ENCODE assay signal across 10 cellular contexts in genomic region chr16:27365142-27366089, GRCh38. TPM values are rescaled to one million over a fixed set of nuclear protein-coding genes. Genes with fewer than 3 reads are reported as not detected.
DNase-seq lines count a peak whose midpoint lies in the region; ATAC-seq and TF ChIP-seq lines count a peak whose summit lies in the region.
"Had no signal": no experiment of that assay in that cellular context is flagged by ENCODE, and none has a peak within 500 bp of the region (broad histone marks: within the 10 kb centered on the region; RNA-seq: fewer than 3 reads in every experiment).

No MANE protein-coding gene starts in this region.

- no peak for ATAC-seq in Right ventricle myocardium inferior
- no peak for ATAC-seq in GM21576 (IDR thresholded peaks at IDR 0.05; ENCODE audit: unreplicated experiment)

- H3K4me3 ChIP-seq in cardiac muscle cell (no peak overlapping the region), transverse colon (no peak overlapping the region)

- H3K9me3 ChIP-seq in cardiac muscle cell (ENCODE audit: low read depth) (no peaks in the 10 kb centered on the region), transverse colon (no peaks in the 10 kb centered on the region)

- H3K27ac Mint-ChIP-seq in activated T-helper 1 cell treated with anti-CD3 and anti-CD28 coated beads, Interleukin-12 subunit alpha, Interleukin-12 subunit beta, Interleukin-2, Interleukin-4 antibody, amounts not matched to agents 30 ng/mL and 10 ng/mL and 1 ng/mL, durations not matched to agents 14 hours and 24 hours and 36 hours: peak overlapping the region; percentile 35
- H3K27ac Mint-ChIP-seq in immature natural killer cell: peak overlapping the region; percentile 71 to 98 (median 92)

- no peak for TF ChIP-seq POLR2A in transverse colon (IDR thresholded peaks at IDR 0.05)

- H3K9me3 Mint-ChIP-seq in activated T-helper 1 cell treated with anti-CD3 and anti-CD28 coated beads, Interleukin-12 subunit alpha, Interleukin-12 subunit beta, Interleukin-2, Interleukin-4 antibody, amounts not matched to agents 30 ng/mL and 10 ng/mL and 1 ng/mL, durations not matched to agents 14 hours and 24 hours and 36 hours: peaks cover 11% of the 10 kb centered on the region
- H3K9me3 Mint-ChIP-seq in immature natural killer cell: no peaks in the 10 kb centered on the region

- H3K27ac ChIP-seq in cardiac muscle cell: peak overlapping the region; percentile 42
- peak overlapping the region; percentile 59 to 80 (median 62) for H3K27ac ChIP-seq in transverse colon

- no peaks in the 10 kb centered on the region for H3K36me3 ChIP-seq in cardiac muscle cell
- peaks cover 0 to 17% (median 4%) of the 10 kb centered on the region in 4 donors for H3K36me3 ChIP-seq in transverse colon

- peaks cover 3% of the 10 kb centered on the region for H3K4me1 ChIP-seq in cardiac muscle cell (ENCODE audit: low read depth)
- peaks cover 9 to 36% (median 28%) of the 10 kb centered on the region in 4 donors for H3K4me1 ChIP-seq in transverse colon

- H3K36me3 Mint-ChIP-seq in activated T-helper 1 cell treated with anti-CD3 and anti-CD28 coated beads, Interleukin-12 subunit alpha, Interleukin-12 subunit beta, Interleukin-2, Interleukin-4 antibody, amounts not matched to agents 30 ng/mL and 10 ng/mL and 1 ng/mL, durations not matched to agents 14 hours and 24 hours and 36 hours (ENCODE audit: low read depth): peaks cover 59% of the 10 kb centered on the region
- peaks cover 7 to 32% (median 23%) of the 10 kb centered on the region in 3 donors for H3K36me3 Mint-ChIP-seq in immature natural killer cell

- peaks cover 70% of the 10 kb centered on the region for H3K4me1 Mint-ChIP-seq in activated T-helper 1 cell treated with anti-CD3 and anti-CD28 coated beads, Interleukin-12 subunit alpha, Interleukin-12 subunit beta, Interleukin-2, Interleukin-4 antibody, amounts not matched to agents 30 ng/mL and 10 ng/mL and 1 ng/mL, durations not matched to agents 14 hours and 24 hours and 36 hours (ENCODE audit: low read depth)
- peaks cover 21 to 35% of the 10 kb centered on the region in 2 donors for H3K4me1 Mint-ChIP-seq in immature natural killer cell

- TF ChIP-seq CTCF in cardiac muscle cell (IDR thresholded peaks at IDR 0.05; ENCODE audit: low read depth, low read length) (no peak), transverse colon (IDR thresholded peaks at IDR 0.05) (no peak)

- DNase-seq in cardiac muscle cell (ENCODE audit: low read depth in 1 of 2, low spot score in 1 of 2) (no peak), Right ventricle myocardium inferior (ENCODE audit: missing footprints) (no peak), immature natural killer cell (no peak), transverse colon (no peak), AG08395 (ENCODE audit: low spot score) (no peak), NCI-H69 (lab: John Stamatoyannopoulos, UW) (no peak)
- no peak for DNase-seq in activated T-helper 1 cell treated with anti-CD3 and anti-CD28 coated beads, Interleukin-12 subunit alpha, Interleukin-12 subunit beta, Interleukin-2, Interleukin-4 antibody, amounts not matched to agents 30 ng/mL and 10 ng/mL and 1 ng/mL, durations not matched to agents 14 hours and 24 hours and 36 hours (ENCODE audit: low spot score)
- DNase-seq: NCI-H446; stimulated activated naive CD4-positive, alpha-beta T cell had no signal

- in situ Hi-C loops in transverse colon (cut with MboI; ENCODE audit: low pct_ligation_motif_present in 1 of 4, low pct_unique_long_range_greater_than_20kb in 1 of 4, low sequenced_read_pairs in 3 of 4): loop anchor here in 1 of 4 donors (10.0 kb wide), 1 partner anchor 131 kb away; no protein-coding TSS in a partner anchor

- no peaks in the 10 kb centered on the region for H3K27me3 ChIP-seq in cardiac muscle cell
- H3K27me3 ChIP-seq in transverse colon: no peaks in the 10 kb centered on the region

- intact Hi-C loops in Right ventricle myocardium inferior (cut with DNase I) (loop anchor here (5.0 kb wide), 1 partner anchor 48 kb away; no protein-coding TSS in a partner anchor), transverse colon (cut with DNase I; ENCODE audit: low total_unique reads) (loop anchor here (5.0 to 10.0 kb wide), 2 partner anchors 51 to 128 kb away; partner anchors contain the start of gene IL4R)
- intact Hi-C loops in activated T-helper 1 cell treated with anti-CD3 and anti-CD28 coated beads, Interleukin-12 subunit alpha, Interleukin-12 subunit beta, Interleukin-2, Interleukin-4 antibody, amounts not matched to agents 30 ng/mL and 10 ng/mL and 1 ng/mL, durations not matched to agents 14 hours and 24 hours and 36 hours (cut with micrococcal nuclease): loop anchor here (5.0 kb wide), 1 partner anchor 253 kb away; no protein-coding TSS in a partner anchor

- no peak for TF ChIP-seq EP300 in transverse colon (IDR thresholded peaks at IDR 0.05; ENCODE audit: low read depth)

- no peak overlapping the region for H3K4me3 Mint-ChIP-seq in activated T-helper 1 cell treated with anti-CD3 and anti-CD28 coated beads, Interleukin-12 subunit alpha, Interleukin-12 subunit beta, Interleukin-2, Interleukin-4 antibody, amounts not matched to agents 30 ng/mL and 10 ng/mL and 1 ng/mL, durations not matched to agents 14 hours and 24 hours and 36 hours
- H3K4me3 Mint-ChIP-seq in immature natural killer cell: peak overlapping the region in 1 of 5 donors; percentile 13

- no peaks in the 10 kb centered on the region for H3K27me3 Mint-ChIP-seq in activated T-helper 1 cell treated with anti-CD3 and anti-CD28 coated beads, Interleukin-12 subunit alpha, Interleukin-12 subunit beta, Interleukin-2, Interleukin-4 antibody, amounts not matched to agents 30 ng/mL and 10 ng/mL and 1 ng/mL, durations not matched to agents 14 hours and 24 hours and 36 hours (ENCODE audit: insufficient read depth)
- peaks cover 5 to 13% (median 8%) of the 10 kb centered on the region in 3 donors for H3K27me3 Mint-ChIP-seq in immature natural killer cell (ENCODE audit: low read depth in 3 of 3)

- WGBS in transverse colon (ENCODE audit: low coverage in 1 of 2), 2 donors: 68 to 69% methylated on average over 4 to 7 of the region's 7 CpGs

RNA-seq across cellular contexts. Expression of gene IL21R, which starts 36.6 kb away (rescaled TPM):
- 0.04 TPM in 1 of 2 replicates, not detected in the other for total RNA-seq in cardiac muscle cell
- polyA plus RNA-seq in cardiac muscle cell: 0.19 TPM in 1 of 2 replicates, not detected in the other
- 0.14 TPM for total RNA-seq in Right ventricle myocardium inferior
- total RNA-seq in activated T-helper 1 cell treated with anti-CD3 and anti-CD28 coated beads, Interleukin-12 subunit alpha, Interleukin-12 subunit beta, Interleukin-2, Interleukin-4 antibody, amounts not matched to agents 30 ng/mL and 10 ng/mL and 1 ng/mL, durations not matched to agents 14 hours and 24 hours and 36 hours: 101 and 104 TPM in 2 replicates
- polyA plus RNA-seq in immature natural killer cell: 10 to 100 TPM; 27.5 to 59.7 (median 49.6) TPM
- total RNA-seq in transverse colon: 1 to 10 TPM in 1 of 4 donors, under 1 TPM in 2, not detected in 1; 0.20 to 1.1 (median 0.27) TPM

RNA-seq across cellular contexts. Expression of gene IL4R, which starts 51.6 kb away (rescaled TPM):
- total RNA-seq in cardiac muscle cell (30.9 and 66.1 TPM in 2 replicates), Right ventricle myocardium inferior (11.1 TPM), transverse colon (100 to 1,000 TPM; 106 to 235 (median 156) TPM)
- polyA plus RNA-seq in cardiac muscle cell (38.1 and 69.1 TPM in 2 replicates), immature natural killer cell (10 to 100 TPM; 15.7 to 38.7 (median 20.1) TPM)
- total RNA-seq in activated T-helper 1 cell treated with anti-CD3 and anti-CD28 coated beads, Interleukin-12 subunit alpha, Interleukin-12 subunit beta, Interleukin-2, Interleukin-4 antibody, amounts not matched to agents 30 ng/mL and 10 ng/mL and 1 ng/mL, durations not matched to agents 14 hours and 24 hours and 36 hours: 288 and 320 TPM in 2 replicates

Comparison
In these comparisons a context has a peak if more than half of its experiments do, and no peak if none do; other contexts are left out.
1. RNA of gene IL21R, which starts 36.6 kb away (total RNA-seq): 101 to 104 TPM in activated T-helper 1 cell treated with anti-CD3 and anti-CD28 coated beads, Interleukin-12 subunit alpha, Interleukin-12 subunit beta, Interleukin-2, Interleukin-4 antibody, amounts not matched to agents 30 ng/mL and 10 ng/mL and 1 ng/mL, durations not matched to agents 14 hours and 24 hours and 36 hours; 0.20 to 1.1 TPM in transverse colon, 0.14 TPM in Right ventricle myocardium inferior (single experiment) and 0.04 TPM in cardiac muscle cell; every median in the first group is over 10 times any median in the second.